ENCODE assay signal across 8 cellular contexts in the genomic region with DNA sequence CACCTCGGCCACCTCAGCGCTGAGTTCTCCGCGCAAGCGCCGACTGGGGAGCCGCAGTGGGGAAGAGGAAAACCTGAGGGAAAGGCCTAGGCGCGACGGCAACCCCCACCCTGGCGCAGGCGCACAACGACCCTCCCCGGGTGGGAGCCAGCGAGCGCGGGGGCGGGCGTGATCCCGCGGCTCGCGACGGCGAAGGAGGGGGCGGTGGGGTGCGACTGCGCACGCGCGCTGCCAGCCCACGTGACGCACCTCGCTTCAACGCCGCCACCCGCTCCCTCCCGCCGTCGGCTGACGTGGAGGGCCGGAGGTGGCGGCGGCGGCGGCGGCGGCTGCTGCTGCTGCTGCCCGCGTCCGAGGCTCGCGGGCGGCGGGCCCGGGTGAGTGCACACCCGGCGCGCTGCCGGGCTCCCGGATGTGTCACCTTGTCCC. TPM values are rescaled to one million over a fixed set of nuclear protein-coding genes. Genes with fewer than 3 reads are reported as not detected.
A peak's percentile ranks its signal among the peaks of the same experiment; 100 is the strongest.
DNase-seq lines count a peak whose midpoint lies in the region; ATAC-seq and TF ChIP-seq lines count a peak whose summit lies in the region.

TSS of gene PIGP (minus strand) at position 84 of the 429 bp plus-strand sequence. CDS start 556 bp downstream, outside the sequence.
A gene with protein sequence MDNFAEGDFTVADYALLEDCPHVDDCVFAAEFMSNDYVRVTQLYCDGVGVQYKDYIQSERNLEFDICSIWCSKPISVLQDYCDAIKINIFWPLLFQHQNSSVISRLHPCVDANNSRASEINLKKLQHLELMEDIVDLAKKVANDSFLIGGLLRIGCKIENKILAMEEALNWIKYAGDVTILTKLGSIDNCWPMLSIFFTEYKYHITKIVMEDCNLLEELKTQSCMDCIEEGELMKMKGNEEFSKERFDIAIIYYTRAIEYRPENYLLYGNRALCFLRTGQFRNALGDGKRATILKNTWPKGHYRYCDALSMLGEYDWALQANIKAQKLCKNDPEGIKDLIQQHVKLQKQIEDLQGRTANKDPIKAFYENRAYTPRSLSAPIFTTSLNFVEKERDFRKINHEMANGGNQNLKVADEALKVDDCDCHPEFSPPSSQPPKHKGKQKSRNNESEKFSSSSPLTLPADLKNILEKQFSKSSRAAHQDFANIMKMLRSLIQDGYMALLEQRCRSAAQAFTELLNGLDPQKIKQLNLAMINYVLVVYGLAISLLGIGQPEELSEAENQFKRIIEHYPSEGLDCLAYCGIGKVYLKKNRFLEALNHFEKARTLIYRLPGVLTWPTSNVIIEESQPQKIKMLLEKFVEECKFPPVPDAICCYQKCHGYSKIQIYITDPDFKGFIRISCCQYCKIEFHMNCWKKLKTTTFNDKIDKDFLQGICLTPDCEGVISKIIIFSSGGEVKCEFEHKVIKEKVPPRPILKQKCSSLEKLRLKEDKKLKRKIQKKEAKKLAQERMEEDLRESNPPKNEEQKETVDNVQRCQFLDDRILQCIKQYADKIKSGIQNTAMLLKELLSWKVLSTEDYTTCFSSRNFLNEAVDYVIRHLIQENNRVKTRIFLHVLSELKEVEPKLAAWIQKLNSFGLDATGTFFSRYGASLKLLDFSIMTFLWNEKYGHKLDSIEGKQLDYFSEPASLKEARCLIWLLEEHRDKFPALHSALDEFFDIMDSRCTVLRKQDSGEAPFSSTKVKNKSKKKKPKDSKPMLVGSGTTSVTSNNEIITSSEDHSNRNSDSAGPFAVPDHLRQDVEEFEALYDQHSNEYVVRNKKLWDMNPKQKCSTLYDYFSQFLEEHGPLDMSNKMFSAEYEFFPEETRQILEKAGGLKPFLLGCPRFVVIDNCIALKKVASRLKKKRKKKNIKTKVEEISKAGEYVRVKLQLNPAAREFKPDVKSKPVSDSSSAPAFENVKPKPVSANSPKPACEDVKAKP (N-terminal part only) (plus strand): TSS at position 267 of the 429 bp plus-strand sequence. CDS start 14,004 bp downstream, outside the sequence.

- H3K79me1 ChIP-seq in trophoblast cell (ENCODE audit: low read length) = peaks cover 19% of the 10 kb centered on the region

- TF ChIP-seq POLR2A in GM10847 (IDR thresholded peaks at IDR 0.05; ENCODE audit: extremely low read depth, insufficient read length) (peak; percentile 84), transverse colon (IDR thresholded peaks at IDR 0.05) (peak; percentile 82)

- peak within 1 kb of the TSS; percentile 88 for H4K12ac ChIP-seq in trophoblast cell (ENCODE audit: low read depth, low read length)

- H3K27me3 ChIP-seq in trophoblast cell (ENCODE audit: insufficient read depth, low read length) (no peaks in the 10 kb centered on the region), transverse colon (no peaks in the 10 kb centered on the region)

- in situ Hi-C loops in transverse colon (cut with MboI; ENCODE audit: low pct_ligation_motif_present in 1 of 4, low pct_unique_long_range_greater_than_20kb in 1 of 4, low sequenced_read_pairs in 3 of 4) = loop anchor here in 1 of 4 donors (10.0 kb wide), 1 partner anchor 88 kb away; no protein-coding TSS in a partner anchor

- peak within 1 kb of the TSS; percentile 18 for H2BK12ac ChIP-seq in trophoblast cell (ENCODE audit: low read length)

- no peak for TF ChIP-seq CTCF in transverse colon (IDR thresholded peaks at IDR 0.05)

- peak within 1 kb of the TSS; percentile 95 for H3K4me3 ChIP-seq in trophoblast cell (ENCODE audit: low read depth, low read length)
- peak within 1 kb of the TSS; percentile 76 to 93 (median 80) for H3K4me3 ChIP-seq in transverse colon

- peak within 1 kb of the TSS; percentile 95 for H4K8ac ChIP-seq in trophoblast cell (ENCODE audit: low read depth, low read length)

- DNase-seq in NCI-H1417 treated with DMSO at 0.1 percent for 48 hours (lab: John Stamatoyannopoulos, UW) = peak; percentile 84
- peak; percentile 64 to 87 for DNase-seq in SW 1271 (lab: John Stamatoyannopoulos, UW)
- DNase-seq in activated naive CD8-positive, alpha-beta T cell treated with anti-CD3 and anti-CD28 coated beads, Interleukin-2, amount 50 U/mL, for 16 hours (ENCODE audit: low read depth, low spot score) = peak; percentile 95
- DNase-seq in Right ventricle myocardium superior = peak; percentile 96
- peak; percentile 95 to 98 for DNase-seq in trophoblast cell
- DNase-seq in transverse colon = peak; percentile 95

- H2AK5ac ChIP-seq in trophoblast cell (ENCODE audit: low read length) = peak within 1 kb of the TSS; percentile 79

- peak within 1 kb of the TSS; percentile 92 for H2BK5ac ChIP-seq in trophoblast cell (ENCODE audit: low read depth, low read length, poor library complexity)

- ATAC-seq in HG02763 (IDR thresholded peaks at IDR 0.05; ENCODE audit: unreplicated experiment) (peak; percentile 73), Right ventricle myocardium superior (ENCODE audit: poor library complexity) (peak; percentile 93)

- WGBS in trophoblast cell (ENCODE audit: extremely low coverage, insufficient coverage, insufficient read length) = no CpG with 5 or more reads among the region's 61 CpGs
- WGBS in transverse colon (ENCODE audit: low coverage in 1 of 2), 2 donors = 0% methylated on average over 6 of the region's 61 CpGs; no CpG with 5 or more reads in 1 of the 2 donors

- peak within 1 kb of the TSS; percentile 98 for H3K18ac ChIP-seq in trophoblast cell (ENCODE audit: low read length)

- H2BK120ac ChIP-seq in trophoblast cell (ENCODE audit: insufficient read depth, low read length, poor library complexity) = peak within 1 kb of the TSS; percentile 93

- H3K27ac ChIP-seq in trophoblast cell (ENCODE audit: low read depth, low read length) (peak within 1 kb of the TSS; percentile 97), transverse colon (peak within 1 kb of the TSS; percentile 97 to 99 (median 98))

- intact Hi-C loops in Right ventricle myocardium superior (cut with DNase I) = no loop called here
- intact Hi-C loops in transverse colon (cut with DNase I; ENCODE audit: low total_unique reads) = loop anchor here (2.0 kb wide), 1 partner anchor 82 kb away; no protein-coding TSS in a partner anchor

- H3K4me1 ChIP-seq in trophoblast cell (ENCODE audit: control insufficient read depth in 1 of 2, insufficient read depth in 2 of 2, low read length in 2 of 2) (peaks cover 4 to 7% of the 10 kb centered on the region in 2 experiments), transverse colon (peaks cover 14 to 28% (median 24%) of the 10 kb centered on the region in 4 donors)

- TF ChIP-seq EP300 in transverse colon (IDR thresholded peaks at IDR 0.05; ENCODE audit: low read depth) = no peak

- H3K14ac ChIP-seq in trophoblast cell (ENCODE audit: low read length) = peak within 1 kb of the TSS; percentile 94

- peak within 1 kb of the TSS; percentile 87 for H2AFZ ChIP-seq in trophoblast cell (ENCODE audit: insufficient read depth, low read length, poor library complexity)

- H3K79me2 ChIP-seq in trophoblast cell (ENCODE audit: control insufficient read depth, insufficient read depth, low read length, poor library complexity) = peaks cover 22% of the 10 kb centered on the region

- no peak within 1 kb of the TSS for H3K23ac ChIP-seq in trophoblast cell (ENCODE audit: low read length)

- H4K91ac ChIP-seq in trophoblast cell (ENCODE audit: low read depth, low read length) = peak within 1 kb of the TSS; percentile 98

- H3K4ac ChIP-seq in trophoblast cell (ENCODE audit: low read depth, low read length) = peak within 1 kb of the TSS; percentile 93

- no peaks in the 10 kb centered on the region for H3K9me3 ChIP-seq in trophoblast cell (ENCODE audit: insufficient read depth, low read depth, low read length)
- H3K9me3 ChIP-seq in transverse colon = no peaks in the 10 kb centered on the region

- peak within 1 kb of the TSS; percentile 80 for H3K4me2 ChIP-seq in trophoblast cell (ENCODE audit: low read length)

- peak within 1 kb of the TSS; percentile 88 for H3K9ac ChIP-seq in trophoblast cell (ENCODE audit: low read length)

- no peaks in the 10 kb centered on the region for H3K36me3 ChIP-seq in trophoblast cell (ENCODE audit: control insufficient read depth in 1 of 2, insufficient read depth in 2 of 2, low read length in 2 of 2)
- H3K36me3 ChIP-seq in transverse colon = no peaks in the 10 kb centered on the region

RNA-seq across cellular contexts. Expression of gene PIGP, which starts in this region (rescaled TPM):
- 34.0 TPM for total RNA-seq in Right ventricle myocardium superior
- polyA plus RNA-seq in trophoblast cell (2013) = 22.4 and 23.0 TPM in 2 replicates
- 10 to 100 TPM in 1 of 4 donors, 1 to 10 TPM in 2, under 1 TPM in 1; 0.80 to 10.2 (median 7.6) TPM for total RNA-seq in transverse colon

RNA-seq across cellular contexts. Expression of the second gene that starts in this region (rescaled TPM):
- total RNA-seq in Right ventricle myocardium superior (36.3 TPM), transverse colon (100 to 1,000 TPM in 3 of 4 donors, 10 to 100 TPM in 1; 84.0 to 247 (median 146) TPM)
- polyA plus RNA-seq in trophoblast cell (2013) = 106 and 108 TPM in 2 replicates

Comparison
In these comparisons a context has a peak if more than half of its experiments do, and no peak if none do; other contexts are left out.
1. Peak in every context shown above with its lines: DNase-seq, ATAC-seq, H3K4me3 ChIP-seq and H3K27ac ChIP-seq.